Comparison of ENCODE assay signal across 28 cellular contexts in the genomic region with DNA sequence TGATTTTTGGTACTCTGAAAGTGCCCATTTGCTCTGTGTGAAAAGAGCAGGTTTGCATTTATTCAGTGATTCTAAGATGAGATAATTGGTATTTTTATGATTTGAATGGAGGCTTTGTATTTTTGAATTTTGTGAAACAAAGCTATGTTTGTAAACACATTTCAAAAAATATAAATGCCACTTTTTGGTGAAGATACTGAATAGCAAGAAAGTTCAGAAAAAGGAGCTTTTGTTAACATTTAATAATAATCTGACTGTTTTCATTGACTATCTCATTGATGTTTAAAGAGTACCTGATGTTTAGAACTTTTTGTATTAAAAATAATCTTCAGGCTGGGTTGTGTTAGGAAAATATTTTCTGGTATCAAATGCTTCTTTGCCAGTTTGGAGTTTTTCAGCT.
"Had no signal": no experiment of that assay in that cellular context is flagged by ENCODE, and none has a peak within 500 bp of the region (broad histone marks: within the 10 kb centered on the region; RNA-seq: fewer than 3 reads in every experiment).

No MANE protein-coding gene starts in this region.

- DNase-seq: activated CD4-positive, alpha-beta T cell treated with anti-CD3 and anti-CD28 coated beads for 36 hours; activated CD4-positive, alpha-beta T cell treated with anti-CD3 and anti-CD28 coated beads, Interleukin-2, amount 50 U/mL, for 48 hours; activated CD8-positive, alpha-beta memory T cell treated with anti-CD3 and anti-CD28 coated beads, Interleukin-2, amount 50 U/mL, for 48 hours; activated naive CD4-positive, alpha-beta T cell treated with Interleukin-2 at 50 U/mL for 16 hours; activated naive CD8-positive, alpha-beta T cell treated with anti-CD3 and anti-CD28 coated beads for 36 hours; activated T-cell treated with anti-CD3 and anti-CD28 coated beads, Interleukin-2, amount 50 U/mL, for 48 hours; cerebellar nuclear complex; cortex of kidney; effector CD4-positive, alpha-beta T cell; erythroblast; foreskin fibroblast; immature natural killer cell; kidney glomerular epithelial cell; left ventricle myocardium superior; mammary epithelial cell; nucleus accumbens; stimulated activated CD4-positive, alpha-beta T cell treated with anti-CD3 and anti-CD28 coated beads, Interleukin-2, amount 100 ng/mL, for 48 hours; stimulated activated CD8-positive, alpha-beta memory T cell treated with anti-CD3 and anti-CD28 coated beads, Interleukin-4, amount 100 ng/mL, for 48 hours; stimulated activated naive CD4-positive, alpha-beta T cell; T-cell; T-helper 9 cell; thyroid gland had no signal

- H3K4me2 ChIP-seq: hepatocyte had no signal

- H2AFZ ChIP-seq: hepatocyte had no signal

- H3K4me3 Mint-ChIP-seq: activated CD4-positive, alpha-beta T cell treated with anti-CD3 and anti-CD28 coated beads for 36 hours; activated naive CD8-positive, alpha-beta T cell treated with anti-CD3 and anti-CD28 coated beads for 36 hours; immature natural killer cell; mesothelial cell of epicardium; nephron; WTC11 had no signal

- H3K36me3 ChIP-seq: breast epithelium, thyroid gland had no signal

- H3K4me1 ChIP-seq: breast epithelium, thyroid gland had no signal

- ATAC-seq: activated CD4-positive, alpha-beta T cell treated with anti-CD3 and anti-CD28 coated beads for 36 hours; left ventricle myocardium superior; T-cell; WTC11 had no signal

- H3K27ac Mint-ChIP-seq: activated CD4-positive, alpha-beta T cell treated with anti-CD3 and anti-CD28 coated beads for 36 hours; activated naive CD8-positive, alpha-beta T cell treated with anti-CD3 and anti-CD28 coated beads for 36 hours; nephron; T-cell; WTC11 had no signal

- H3K27ac ChIP-seq: breast epithelium, hepatocyte, thyroid gland had no signal

- H3K9me3 ChIP-seq: thyroid gland had no signal

- H3K4me1 Mint-ChIP-seq: nephron had no signal

- H3K27me3 ChIP-seq: breast epithelium, hepatocyte, thyroid gland had no signal

- H3K4me3 ChIP-seq: breast epithelium, hepatocyte, SK-N-MC, thyroid gland had no signal

- H3K27me3 Mint-ChIP-seq: activated CD4-positive, alpha-beta T cell treated with anti-CD3 and anti-CD28 coated beads for 36 hours; activated naive CD8-positive, alpha-beta T cell treated with anti-CD3 and anti-CD28 coated beads for 36 hours; T-cell had no signal
